Comparison of ENCODE assay signal across 8 cellular contexts in genomic region chr6:7106752-7107577, GRCh38. TPM values are rescaled to one million over a fixed set of nuclear protein-coding genes. Genes with fewer than 3 reads are reported as not detected.
DNase-seq lines count a peak whose midpoint lies in the region; ATAC-seq and TF ChIP-seq lines count a peak whose summit lies in the region.

No MANE protein-coding gene starts in this region.

- peaks cover 5% of the 10 kb centered on the region for H3K4me1 ChIP-seq in fibroblast of lung (ENCODE audit: control insufficient read depth, extremely low read depth, insufficient read depth, low read length)
- H3K4me1 ChIP-seq in osteoblast (ENCODE audit: insufficient read depth, low read length) = peaks cover 16% of the 10 kb centered on the region
- H3K4me1 ChIP-seq in upper lobe of right lung = peaks cover 21% of the 10 kb centered on the region

- H3K9me3 ChIP-seq in fibroblast of lung (ENCODE audit: control insufficient read depth, insufficient read depth, low read depth, low read length) = no peaks in the 10 kb centered on the region
- no peaks in the 10 kb centered on the region for H3K9me3 ChIP-seq in osteoblast (ENCODE audit: low read depth, low read length)
- H3K9me3 ChIP-seq in upper lobe of right lung = no peaks in the 10 kb centered on the region

- DNase-seq in H7 = peak; percentile 80
- DNase-seq in NAMALWA (ENCODE audit: low spot score) = peak; percentile 53
- peak; percentile 63 for DNase-seq in activated T-cell treated with anti-CD3 and anti-CD28 coated beads for 48 hours (ENCODE audit: low read depth)
- DNase-seq in fibroblast of lung (ENCODE audit: low read depth in 2 of 2) = no peak
- DNase-seq in osteoblast (ENCODE audit: insufficient read length, low spot score, missing footprints) = peak; percentile 91
- peak; percentile 74 for DNase-seq in upper lobe of right lung
- DNase-seq in SKM-1 (lab: John Stamatoyannopoulos, UW; ENCODE audit: unreplicated experiment) = no peak

- peak overlapping the region; percentile 83 for H3K27ac ChIP-seq in fibroblast of lung (ENCODE audit: insufficient read depth, low read length)
- no peak overlapping the region for H3K27ac ChIP-seq in osteoblast (ENCODE audit: low read depth, low read length)
- peak overlapping the region; percentile 91 for H3K27ac ChIP-seq in upper lobe of right lung

- peaks cover 37% of the 10 kb centered on the region for H3K79me2 ChIP-seq in fibroblast of lung (ENCODE audit: control insufficient read depth, insufficient read depth, low read length)
- H3K79me2 ChIP-seq in osteoblast (ENCODE audit: insufficient read depth, low read length) = peaks cover 33% of the 10 kb centered on the region

- H4K20me1 ChIP-seq in fibroblast of lung (ENCODE audit: control insufficient read depth, extremely low read depth, insufficient read depth, low read length) = peaks cover 6% of the 10 kb centered on the region
- peaks cover 24% of the 10 kb centered on the region for H4K20me1 ChIP-seq in osteoblast (ENCODE audit: insufficient read depth, low read length)

- H3K9ac ChIP-seq in fibroblast of lung (ENCODE audit: insufficient read depth, low read length) = peak overlapping the region; percentile 86

- H2AFZ ChIP-seq in fibroblast of lung (ENCODE audit: low read length) (peak overlapping the region; percentile 67), osteoblast (ENCODE audit: low read length) (peak overlapping the region; percentile 88)

- TF ChIP-seq CTCF in fibroblast of lung (conservative IDR thresholded peaks at IDR 0.05 in 1 of 2, IDR thresholded peaks at IDR 0.05 in 1 of 2; ENCODE audit: low read depth in 1 of 2, low read length in 2 of 2) (peak in 1 of 2 donors; percentile 22), osteoblast (IDR thresholded peaks at IDR 0.05; ENCODE audit: extremely low read depth, low read depth, low read length) (peak; percentile 24), upper lobe of right lung (IDR thresholded peaks at IDR 0.05) (peak; percentile 22)

- intact Hi-C loops in upper lobe of right lung (cut with DNase I) = loop anchor here (10.0 kb wide), 1 partner anchor 128 kb away; no protein-coding TSS in a partner anchor

- peak overlapping the region; percentile 77 for H3K4me3 ChIP-seq in GM08714 (ENCODE audit: low read length)
- H3K4me3 ChIP-seq in H7 (ENCODE audit: insufficient read depth, low read depth, low read length) = peak overlapping the region; percentile 90
- peak overlapping the region; percentile 77 to 97 (median 84) for H3K4me3 ChIP-seq in fibroblast of lung (replicated peaks in 1 of 4; ENCODE audit: control extremely low read depth in 1 of 4, insufficient read depth in 1 of 4, low read depth in 3 of 4, low read length in 4 of 4)
- peak overlapping the region; percentile 87 for H3K4me3 ChIP-seq in osteoblast (ENCODE audit: insufficient read depth, low read length)
- H3K4me3 ChIP-seq in upper lobe of right lung = peak overlapping the region; percentile 97

- no peaks in the 10 kb centered on the region for H3K36me3 ChIP-seq in H7 (replicated peaks; ENCODE audit: control insufficient read depth, insufficient read depth, low read length)
- no peaks in the 10 kb centered on the region for H3K36me3 ChIP-seq in fibroblast of lung (ENCODE audit: control insufficient read depth, insufficient read depth, low read length)
- no peaks in the 10 kb centered on the region for H3K36me3 ChIP-seq in osteoblast (ENCODE audit: insufficient read depth, low read length)
- H3K36me3 ChIP-seq in upper lobe of right lung = no peaks in the 10 kb centered on the region

- peak; percentile 31 for ATAC-seq in upper lobe of right lung

- H3K27me3 ChIP-seq in H7 (ENCODE audit: control insufficient read depth, insufficient read depth, low read length) = peaks cover 2% of the 10 kb centered on the region; the same call in 1 of the 2 replicates
- H3K27me3 ChIP-seq in fibroblast of lung (ENCODE audit: control insufficient read depth, insufficient read depth, low read length) = no peaks in the 10 kb centered on the region
- H3K27me3 ChIP-seq in osteoblast (ENCODE audit: insufficient read depth, low read length) = no peaks in the 10 kb centered on the region
- H3K27me3 ChIP-seq in upper lobe of right lung = no peaks in the 10 kb centered on the region

- H3K4me2 ChIP-seq in fibroblast of lung (ENCODE audit: extremely low read depth, insufficient read depth, low read length) (peak overlapping the region; percentile 40), osteoblast (ENCODE audit: insufficient read depth, low read length) (peak overlapping the region; percentile 91)

RNA-seq across cellular contexts. Expression of gene RREB1, which starts 0.8 kb away (rescaled TPM):
- total RNA-seq in H7 (2014; rRNA removed; shearing (Covaris generic)) = 24.2 and 31.9 TPM in 2 replicates
- total RNA-seq in fibroblast of lung (15.2 and 18.8 TPM in 2 replicates), osteoblast (25.9 and 29.3 TPM in 2 replicates), upper lobe of right lung (60.2 TPM)
- polyA plus RNA-seq in fibroblast of lung = 2.4 and 2.8 TPM in 2 replicates
- 5.5 and 7.7 TPM in 2 replicates for polyA plus RNA-seq in fibroblast of lung (2012)
- 19.9 and 29.8 TPM in 2 replicates for polyA minus RNA-seq in fibroblast of lung (ENCODE audit: low replicate concordance)

Comparison
In these comparisons a context has a peak if more than half of its experiments do, and no peak if none do; other contexts are left out.
1. DNase-seq: peak in H7 (single experiment), NAMALWA (single experiment), activated T-cell treated with anti-CD3 and anti-CD28 coated beads for 48 hours (single experiment), osteoblast (single experiment) and upper lobe of right lung (single experiment); none in fibroblast of lung (0 of 2) and SKM-1 (single experiment).
2. Peak in every context shown above with its lines, with median percentiles within 50 percentile points of each other: H3K4me3 ChIP-seq.